In the genomic region with DNA sequence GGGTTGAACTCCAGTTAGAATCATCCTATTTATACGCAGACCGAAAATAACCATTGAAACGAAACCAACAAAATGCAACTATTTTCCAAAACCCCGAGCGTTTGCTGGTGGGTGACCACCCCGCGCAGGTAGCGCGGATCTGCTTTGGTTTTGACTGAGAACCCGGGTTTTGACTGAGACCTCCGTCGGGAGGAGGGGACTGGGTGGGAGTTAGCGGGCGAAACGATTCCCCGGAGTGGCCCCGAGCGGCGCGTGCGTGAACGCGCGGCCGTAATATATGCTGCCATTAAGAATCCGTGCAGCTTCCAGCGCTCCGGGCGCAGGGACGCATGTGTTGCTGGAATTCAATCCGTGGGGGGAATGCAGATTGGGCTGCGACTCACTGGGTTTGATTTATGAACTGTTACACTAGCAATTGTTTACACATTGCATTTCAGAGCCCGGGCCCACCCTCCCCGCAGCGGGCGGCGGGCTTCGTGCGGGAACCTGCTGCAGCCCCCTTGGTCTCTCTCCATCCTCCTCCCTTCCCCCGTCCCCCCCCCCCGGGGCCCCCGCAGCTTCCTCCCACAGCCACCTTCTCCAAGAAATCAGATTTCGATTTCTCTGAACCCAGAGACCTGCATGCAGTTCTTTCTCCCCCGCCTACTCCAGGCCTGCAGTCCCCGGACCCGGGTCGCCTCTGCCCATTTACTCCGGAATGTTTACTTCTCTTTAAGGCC, we compare ENCODE assay signal across 9 cellular contexts. TPM values are rescaled to one million over a fixed set of nuclear protein-coding genes. Genes with fewer than 3 reads are reported as not detected.
DNase-seq lines count a peak whose midpoint lies in the region; ATAC-seq, FAIRE-seq and TF ChIP-seq lines count a peak whose summit lies in the region.
"Had no signal": no experiment of that assay in that cellular context is flagged by ENCODE, and none has a peak within 500 bp of the region (broad histone marks: within the 10 kb centered on the region; RNA-seq: fewer than 3 reads in every experiment).

No MANE protein-coding gene starts in this region.

- no peak for TF ChIP-seq EP300 in A549 (IDR thresholded peaks at IDR 0.05)

- DNase-seq in A549 (ENCODE audit: low read depth in 1 of 2, low spot score in 1 of 2) = no peak
- no peak for DNase-seq in GM12865 (ENCODE audit: low read depth)
- peak; percentile 17 to 34 for DNase-seq in SJCRH30
- peak; percentile 52 for DNase-seq in endothelial cell (ENCODE audit: low spot score)
- no peak for DNase-seq in natural killer cell
- DNase-seq in NOMO-1 treated with DMSO at 0.1 percent for 48 hours (lab: John Stamatoyannopoulos, UW; ENCODE audit: unreplicated experiment) = no peak

- ATAC-seq in A549 (peak in 1 of 2 experiments; percentile 70; a peak in 3 of 6 replicates), natural killer cell (peak in 2 of 3 donors; percentile 30 to 33), HG03045 (IDR thresholded peaks at IDR 0.05; ENCODE audit: unreplicated experiment) (no peak), HG02938 (IDR thresholded peaks at IDR 0.05; ENCODE audit: unreplicated experiment) (no peak)

- H3K27ac Mint-ChIP-seq in endothelial cell (ENCODE audit: unreplicated experiment) = peak overlapping the region; percentile 82
- peak overlapping the region in 1 of 2 donors; percentile 79 for H3K27ac Mint-ChIP-seq in natural killer cell

- H3K4me1 ChIP-seq in A549 (no peaks in the 10 kb centered on the region), SJCRH30 (no peaks in the 10 kb centered on the region)

- H3K27ac ChIP-seq in A549 (0 out of 6 replicates have a peak overlapping the region, but pooled peaks of 1 of the 2 experiments have one; percentile 28), SJCRH30 (peak overlapping the region; percentile 31; the same call in 1 of the 2 replicates)

- H3K27me3 Mint-ChIP-seq in endothelial cell (ENCODE audit: unreplicated experiment) (peaks cover 36% of the 10 kb centered on the region), natural killer cell (ENCODE audit: low read depth in 2 of 2) (peaks cover 81 to 95% of the 10 kb centered on the region in 2 donors)

- WGBS in A549 (ENCODE audit: missing lambda C conversion rate) = 56% methylated on average over 24 of the region's 48 CpGs

- CTCF ChIA-PET in A549 (lab: Yijun Ruan, JAX) = no interaction called here

- no peaks in the 10 kb centered on the region for H3K27me3 ChIP-seq in SJCRH30

- H3K4me3 ChIP-seq in A549 (peak overlapping the region; percentile 68), GM12865 (ENCODE audit: low read depth, low read length) (peak overlapping the region; percentile 54), SJCRH30 (peak overlapping the region; percentile 39)

- peaks cover 68% of the 10 kb centered on the region for H3K4me1 Mint-ChIP-seq in endothelial cell (ENCODE audit: unreplicated experiment)
- peaks cover 57 to 64% of the 10 kb centered on the region in 2 donors for H3K4me1 Mint-ChIP-seq in natural killer cell

- TF ChIP-seq CTCF in A549 (IDR thresholded peaks at IDR 0.05) = no peak
- TF ChIP-seq CTCF in GM12865 (IDR thresholded peaks at IDR 0.05; ENCODE audit: insufficient read depth, low read depth, low read length, missing control alignments) = no peak
- TF ChIP-seq CTCF in endothelial cell (IDR thresholded peaks at IDR 0.05; ENCODE audit: unreplicated experiment) = no peak
- no peak for TF ChIP-seq CTCF in natural killer cell (IDR thresholded peaks at IDR 0.05)

- POLR2A ChIA-PET in A549 (lab: Yijun Ruan, JAX) = no interaction called here

- peaks cover 27% of the 10 kb centered on the region for H3K36me3 Mint-ChIP-seq in endothelial cell (ENCODE audit: low read depth, unreplicated experiment)
- H3K36me3 Mint-ChIP-seq in natural killer cell = no peaks in the 10 kb centered on the region

- TF ChIP-seq RAD21 in A549 (conservative IDR thresholded peaks at IDR 0.05 in 1 of 2, IDR thresholded peaks at IDR 0.05 in 1 of 2) = no peak

- no peak for FAIRE-seq in A549 (lab: Jason Lieb, UNC)
- FAIRE-seq: islet of Langerhans had no signal

- H3K9me3 Mint-ChIP-seq in endothelial cell (ENCODE audit: unreplicated experiment) (no peaks in the 10 kb centered on the region), natural killer cell (no peaks in the 10 kb centered on the region)

- intact Hi-C loops in natural killer cell (cut with micrococcal nuclease) = no loop called here

- peak overlapping the region; percentile 89 for H3K4me3 Mint-ChIP-seq in endothelial cell (ENCODE audit: unreplicated experiment)
- H3K4me3 Mint-ChIP-seq in natural killer cell = peak overlapping the region; percentile 89

- TF ChIP-seq POLR2A in A549 (IDR thresholded peaks at IDR 0.05; ENCODE audit: low read length) = no peak

- no peaks in the 10 kb centered on the region for H3K9me3 ChIP-seq in A549
- H3K9me3 ChIP-seq in SJCRH30 (replicated peaks) = no peaks in the 10 kb centered on the region

- H3K4me2 ChIP-seq in A549 = peak overlapping the region; percentile 73

- H3K36me3 ChIP-seq in SJCRH30 = peaks cover 42% of the 10 kb centered on the region

TF ChIP-seq in A549, 52 proteins besides CTCF, POLR2A, EP300 and RAD21:
- TF ChIP-seq RNF2 (IDR thresholded peaks at IDR 0.05; ENCODE audit: borderline replicate concordance, low read depth) = 0 out of 2 replicates have a peak, but pooled peaks have one; percentile 30
- TF ChIP-seq, protein P1, sequence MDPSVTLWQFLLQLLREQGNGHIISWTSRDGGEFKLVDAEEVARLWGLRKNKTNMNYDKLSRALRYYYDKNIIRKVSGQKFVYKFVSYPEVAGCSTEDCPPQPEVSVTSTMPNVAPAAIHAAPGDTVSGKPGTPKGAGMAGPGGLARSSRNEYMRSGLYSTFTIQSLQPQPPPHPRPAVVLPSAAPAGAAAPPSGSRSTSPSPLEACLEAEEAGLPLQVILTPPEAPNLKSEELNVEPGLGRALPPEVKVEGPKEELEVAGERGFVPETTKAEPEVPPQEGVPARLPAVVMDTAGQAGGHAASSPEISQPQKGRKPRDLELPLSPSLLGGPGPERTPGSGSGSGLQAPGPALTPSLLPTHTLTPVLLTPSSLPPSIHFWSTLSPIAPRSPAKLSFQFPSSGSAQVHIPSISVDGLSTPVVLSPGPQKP (IDR thresholded peaks at IDR 0.05; ENCODE audit: low read depth, low read length) = no peak
- TF ChIP-seq CBX8 (IDR thresholded peaks at IDR 0.05) = 0 out of 2 replicates have a peak, but pooled peaks have one; percentile 27
- no peak for TF ChIP-seq HEYL (CRISPR knock-in tag; IDR thresholded peaks at IDR 0.05)

RNA-seq across cellular contexts. Expression of a gene that starts 9.9 kb away (rescaled TPM):
- 0.24 and 0.39 TPM in 2 replicates for polyA plus RNA-seq in A549 (2011; rRNA removed)
- 0.12 and 0.19 TPM in 2 replicates for polyA plus RNA-seq in A549 (2012; cell fraction: cytosol; rRNA removed)
- polyA plus RNA-seq in A549 (2012; cell fraction: nucleus; rRNA removed) = 0.20 and 0.22 TPM in 2 replicates
- 0.35 to 0.50 TPM (median 0.38 TPM) in 3 replicates for polyA plus RNA-seq in A549 (2017; fragmentation: RNase III; extraction: RNeasy Plus Mini Kit Qiagen cat#74134 plus additional on column Dnase treatment)
- 0.15 TPM in 1 of 2 replicates, not detected in the other for polyA minus RNA-seq in A549 (2011; rRNA and poly(A)+ RNA removed)
- total RNA-seq in SJCRH30 (2014; rRNA removed; shearing (Covaris generic)) = 110 and 114 TPM in 2 replicates
- total RNA-seq in endothelial cell (ENCODE audit: unreplicated experiment) = 39.6 TPM
- not detected for total RNA-seq in natural killer cell

Comparison
In these comparisons a context has a peak if more than half of its experiments do, and no peak if none do; other contexts are left out.
1. ATAC-seq: peak in natural killer cell (2 of 3); none in HG03045 (single experiment) and HG02938 (single experiment).
2. DNase-seq: peak in SJCRH30 (2 of 2) and endothelial cell (single experiment); none in A549 (0 of 2), GM12865 (single experiment), natural killer cell (single experiment) and NOMO-1 treated with DMSO at 0.1 percent for 48 hours (single experiment).
3. RNA of a gene that starts 9.9 kb away (total RNA-seq): 110 to 114 TPM in SJCRH30 and 39.6 TPM in endothelial cell (single experiment); not detected in natural killer cell; every median in the first group is over 10 times any median in the second.
4. Peak in every context shown above with its lines, with median percentiles within 50 percentile points of each other: H3K4me3 ChIP-seq.